In genomic region chr2:223644116-223644515, GRCh38 we compare ENCODE assay signal across 20 cellular contexts. TPM values are rescaled to one million over a fixed set of nuclear protein-coding genes. Genes with fewer than 3 reads are reported as not detected.
DNase-seq lines count a peak whose midpoint lies in the region; ATAC-seq and TF ChIP-seq lines count a peak whose summit lies in the region.
"Had no signal": no experiment of that assay in that cellular context is flagged by ENCODE, and none has a peak within 500 bp of the region (broad histone marks: within the 10 kb centered on the region; RNA-seq: fewer than 3 reads in every experiment).

No MANE protein-coding gene starts in this region.

- peaks cover 48% of the 10 kb centered on the region for H3K4me1 Mint-ChIP-seq in neural progenitor cell
- H3K4me1 Mint-ChIP-seq: CD8-positive, alpha-beta memory T cell had no signal

- H3K4me3 Mint-ChIP-seq in neural progenitor cell: no peak overlapping the region
- H3K4me3 Mint-ChIP-seq: CD8-positive, alpha-beta memory T cell had no signal

- 23% methylated on average over 2 of the region's 2 CpGs for WGBS in HUES64

- H3F3A ChIP-seq in neural progenitor cell (ENCODE audit: low read depth): no peaks in the 10 kb centered on the region

- H3K9ac ChIP-seq in HUES64 (ENCODE audit: low read depth, low read length): no peak overlapping the region
- no peak overlapping the region for H3K9ac ChIP-seq in neural progenitor cell
- H3K9ac ChIP-seq: GM23248 had no signal

- H4K20me1 ChIP-seq in neural progenitor cell (ENCODE audit: low read depth): no peaks in the 10 kb centered on the region

- H2AFZ ChIP-seq in neural progenitor cell (replicated peaks): no peak overlapping the region
- H2AFZ ChIP-seq: GM23248 had no signal

- H3K36me3 Mint-ChIP-seq in neural progenitor cell: peaks cover 4% of the 10 kb centered on the region
- H3K36me3 Mint-ChIP-seq: CD8-positive, alpha-beta memory T cell had no signal

- H3K9me3 Mint-ChIP-seq in neural progenitor cell: peaks cover 11% of the 10 kb centered on the region
- H3K9me3 Mint-ChIP-seq: CD8-positive, alpha-beta memory T cell had no signal

- H3K4me3 ChIP-seq in A673 (ENCODE audit: low read depth, low read length, poor library complexity, severe bottlenecking) (no peak overlapping the region), HUES64 (ENCODE audit: low read length) (no peak overlapping the region), neural progenitor cell (no peak overlapping the region)
- H3K4me3 ChIP-seq: GM12878, GM23248, Peyer's patch had no signal

- H3K4me1 ChIP-seq in A673 (ENCODE audit: insufficient read depth, low read length, poor library complexity, severe bottlenecking) (peaks cover 57% of the 10 kb centered on the region), HUES64 (ENCODE audit: insufficient read depth, low read length) (peaks cover 33% of the 10 kb centered on the region), neural progenitor cell (peaks cover 16% of the 10 kb centered on the region)
- H3K4me1 ChIP-seq: Peyer's patch had no signal

- ATAC-seq in GM21717 (IDR thresholded peaks at IDR 0.05; ENCODE audit: unreplicated experiment): no peak
- ATAC-seq: GM12878 had no signal

- no peak overlapping the region for H3K4me2 ChIP-seq in neural progenitor cell

- H3K36me3 ChIP-seq in A673 (ENCODE audit: insufficient read depth, low read length, poor library complexity, severe bottlenecking) (peaks cover 19% of the 10 kb centered on the region), HUES64 (ENCODE audit: insufficient read depth, low read length) (no peaks in the 10 kb centered on the region), neural progenitor cell (no peaks in the 10 kb centered on the region)
- H3K36me3 ChIP-seq: Peyer's patch had no signal

- H3K27me3 Mint-ChIP-seq in neural progenitor cell (ENCODE audit: insufficient read depth, low read depth): peaks cover 14% of the 10 kb centered on the region

- H3K79me2 ChIP-seq in neural progenitor cell (ENCODE audit: low read depth): no peaks in the 10 kb centered on the region

- H3K27me3 ChIP-seq in A673 (replicated peaks; ENCODE audit: insufficient read depth, low read depth, low read length, poor library complexity) (no peaks in the 10 kb centered on the region), HUES64 (ENCODE audit: insufficient read depth, low read length) (no peaks in the 10 kb centered on the region), neural progenitor cell (no peaks in the 10 kb centered on the region)
- H3K27me3 ChIP-seq: Peyer's patch had no signal

- H3K27ac Mint-ChIP-seq in neural progenitor cell: no peak overlapping the region
- H3K27ac Mint-ChIP-seq: CD8-positive, alpha-beta memory T cell had no signal

- H3K27ac ChIP-seq in A673 (ENCODE audit: low read depth, low read length, poor library complexity, severe bottlenecking): peak overlapping the region; percentile 70
- H3K27ac ChIP-seq in HUES64 (ENCODE audit: low read depth, low read length): peak overlapping the region; percentile 13; the same call in 1 of the 2 replicates
- no peak overlapping the region for H3K27ac ChIP-seq in neural progenitor cell
- H3K27ac ChIP-seq: C4-2B, GM23248, Peyer's patch had no signal

- intact Hi-C loops in A673 (cut with micrococcal nuclease; ENCODE audit: unreplicated experiment): no loop called here

- TF ChIP-seq CTCF in A673 (conservative IDR thresholded peaks at IDR 0.05; ENCODE audit: low read depth, low read length) (no peak), neural progenitor cell (IDR thresholded peaks at IDR 0.05) (no peak)

- CTCF ChIA-PET in A673 (lab: Charles Lee): interaction anchor here (0.6 kb wide), 1 partner anchor 954 kb away, joined by 3 read pairs; no protein-coding TSS in a partner anchor

- H3K9me3 ChIP-seq in A673 (ENCODE audit: low read depth, low read length, poor library complexity, severe bottlenecking): peaks cover 5% of the 10 kb centered on the region
- no peaks in the 10 kb centered on the region for H3K9me3 ChIP-seq in HUES64 (ENCODE audit: insufficient read depth, low read depth, low read length)
- peaks cover under 1% of the 10 kb centered on the region for H3K9me3 ChIP-seq in neural progenitor cell (ENCODE audit: low read depth)
- H3K9me3 ChIP-seq: Peyer's patch had no signal

- no TSS peak for BruUV-seq in A673 (replicated peaks; lab: Mats Ljungman, UMichigan)

- POLR2A ChIA-PET in A673 (lab: Charles Lee; ENCODE audit: low non-redundant PET): interaction anchor here (0.5 to 0.7 kb wide), 2 partner anchors 445 to 1824 kb away, joined by 3 read pairs; no protein-coding TSS in a partner anchor

- DNase-seq in A673 (ENCODE audit: low spot score) (peak; percentile 96), dermis blood vessel endothelial cell (peak; percentile 66), neural progenitor cell (ENCODE audit: low spot score) (peak; percentile 30), NCI-H2171 (lab: John Stamatoyannopoulos, UW) (no peak), NCI-H1694 treated with DMSO at 0.1 percent for 48 hours (lab: John Stamatoyannopoulos, UW) (no peak)
- DNase-seq: 8988T; CD8-positive, alpha-beta memory T cell; DND-41; GM23248; HCEC 1CT; Karpas-422; NCI-H1930; NCI-H345; NCI-H524 treated with DMSO at 0.1 percent for 48 hours; Peyer's patch; T-helper 1 cell had no signal

RNA-seq across cellular contexts. Expression of gene SCG2, which starts 42.0 kb away (rescaled TPM):
- total RNA-seq in A673 (2021) (26.2 and 27.0 TPM in 2 replicates), dermis blood vessel endothelial cell (under 0.01 and 0.05 TPM in 2 replicates), neural progenitor cell (ENCODE audit: low replicate concordance) (0.04 and 0.25 TPM in 2 replicates)
- 0.55 TPM for polyA plus RNA-seq in HUES64 (2013, experiment 1 of 2)
- 0.70 TPM for polyA plus RNA-seq in HUES64 (2013, experiment 2 of 2)
- total RNA-seq: CD8-positive, alpha-beta memory T cell; GM12878 had no signal
- polyA plus RNA-seq: CD8-positive, alpha-beta memory T cell had no signal

Comparison
In these comparisons a context has a peak if more than half of its experiments do, and no peak if none do; other contexts are left out.
1. DNase-seq: peak in A673 (single experiment), dermis blood vessel endothelial cell (single experiment) and neural progenitor cell (single experiment); none in NCI-H2171 (single experiment) and NCI-H1694 treated with DMSO at 0.1 percent for 48 hours (single experiment).
2. RNA of gene SCG2, which starts 42.0 kb away (total RNA-seq): 26.2 to 27.0 TPM in A673; 0.04 to 0.25 TPM in neural progenitor cell and under 0.01 to 0.05 TPM in dermis blood vessel endothelial cell; every median in the first group is over 10 times any median in the second.